In genomic region chr9:133777111-133777791, GRCh38 we compare ENCODE assay signal across 25 cellular contexts. TPM values are rescaled to one million over a fixed set of nuclear protein-coding genes. Genes with fewer than 3 reads are reported as not detected.
"Had no signal": no experiment of that assay in that cellular context is flagged by ENCODE, and none has a peak within 500 bp of the region (broad histone marks: within the 10 kb centered on the region; RNA-seq: fewer than 3 reads in every experiment).

No MANE protein-coding gene starts in this region.

- H3K27me3 Mint-ChIP-seq: activated CD4-positive, alpha-beta T cell treated with anti-CD3 and anti-CD28 coated beads, Interleukin-2, amount 10 ng/mL, durations not matched to agents 7 days and 5 days; activated CD8-positive, alpha-beta memory T cell treated with anti-CD3 and anti-CD28 coated beads, Interleukin-2, amount 10 ng/mL, durations not matched to agents 7 days and 5 days; activated CD8-positive, alpha-beta T cell treated with anti-CD3 and anti-CD28 coated beads for 36 hours; activated naive CD8-positive, alpha-beta T cell treated with anti-CD3 and anti-CD28 coated beads, Interleukin-2, amount 50 U/mL, for 24 hours; brain; memory B cell; naive B cell; T-cell had no signal

- H3K4me1 Mint-ChIP-seq: activated CD4-positive, alpha-beta T cell treated with anti-CD3 and anti-CD28 coated beads, Interleukin-2, amount 10 ng/mL, durations not matched to agents 7 days and 5 days; activated CD8-positive, alpha-beta memory T cell treated with anti-CD3 and anti-CD28 coated beads, Interleukin-2, amount 10 ng/mL, durations not matched to agents 7 days and 5 days; activated naive CD8-positive, alpha-beta T cell treated with anti-CD3 and anti-CD28 coated beads, Interleukin-2, amount 50 U/mL, for 24 hours; brain; T-cell had no signal

- H3K27ac Mint-ChIP-seq: activated CD4-positive, alpha-beta T cell treated with anti-CD3 and anti-CD28 coated beads, Interleukin-2, amount 10 ng/mL, durations not matched to agents 7 days and 5 days; activated CD8-positive, alpha-beta memory T cell treated with anti-CD3 and anti-CD28 coated beads, Interleukin-2, amount 10 ng/mL, durations not matched to agents 7 days and 5 days; activated CD8-positive, alpha-beta T cell treated with anti-CD3 and anti-CD28 coated beads for 36 hours; activated naive CD8-positive, alpha-beta T cell treated with anti-CD3 and anti-CD28 coated beads, Interleukin-2, amount 50 U/mL, for 24 hours; memory B cell; naive B cell; T-cell; T-helper 2 cell treated with Interferon-gamma antibody and Interleukin-4, amounts not matched to agents 5 μg/mL and 100 μg/mL, for 36 hours had no signal

- H3K4me3 ChIP-seq: colonic mucosa, thyroid gland, upper lobe of right lung had no signal

- H3K9me3 Mint-ChIP-seq: activated CD8-positive, alpha-beta T cell treated with anti-CD3 and anti-CD28 coated beads for 36 hours; activated naive CD8-positive, alpha-beta T cell treated with anti-CD3 and anti-CD28 coated beads, Interleukin-2, amount 50 U/mL, for 24 hours; brain; memory B cell; T-helper 2 cell treated with Interferon-gamma antibody and Interleukin-4, amounts not matched to agents 5 μg/mL and 100 μg/mL, for 36 hours had no signal

- H3K27ac ChIP-seq: colonic mucosa, epithelial cell of prostate, thyroid gland, upper lobe of right lung, WERI-Rb-1 had no signal

- H3K4me3 Mint-ChIP-seq: activated CD4-positive, alpha-beta T cell treated with anti-CD3 and anti-CD28 coated beads, Interleukin-2, amount 10 ng/mL, durations not matched to agents 7 days and 5 days; activated CD8-positive, alpha-beta memory T cell treated with anti-CD3 and anti-CD28 coated beads, Interleukin-2, amount 10 ng/mL, durations not matched to agents 7 days and 5 days; activated CD8-positive, alpha-beta T cell treated with anti-CD3 and anti-CD28 coated beads for 36 hours; activated naive CD8-positive, alpha-beta T cell treated with anti-CD3 and anti-CD28 coated beads, Interleukin-2, amount 50 U/mL, for 24 hours; brain; memory B cell; naive B cell; T-cell; T-helper 2 cell treated with Interferon-gamma antibody and Interleukin-4, amounts not matched to agents 5 μg/mL and 100 μg/mL, for 36 hours had no signal

- H3K36me3 ChIP-seq: colonic mucosa had no signal

- DNase-seq: activated CD4-positive, alpha-beta T cell treated with anti-CD3 and anti-CD28 coated beads, Interleukin-2, amount 10 ng/mL, durations not matched to agents 7 days and 5 days; activated CD4-positive, CD25-positive, alpha-beta regulatory T cell treated with anti-CD3 and anti-CD28 coated beads, Interleukin-2, amount 50 U/mL, for 72 hours; activated CD8-positive, alpha-beta memory T cell treated with anti-CD3 and anti-CD28 coated beads, Interleukin-2, amount 10 ng/mL, durations not matched to agents 7 days and 5 days; activated CD8-positive, alpha-beta T cell treated with anti-CD3 and anti-CD28 coated beads for 36 hours; activated effector memory CD4-positive, alpha-beta T cell treated with anti-CD3 and anti-CD28 coated beads, Interleukin-2, amount 50 U/mL, for 16 hours; activated naive CD4-positive, alpha-beta T cell treated with anti-CD3 and anti-CD28 coated beads, Interleukin-2, amount 50 U/mL, for 16 hours; activated naive CD8-positive, alpha-beta T cell treated with anti-CD3 and anti-CD28 coated beads, Interleukin-2, amount 50 U/mL, for 24 hours; activated T-cell treated with anti-CD3 and anti-CD28 coated beads for 4 hours; anterior cingulate cortex; caudate nucleus; colonic mucosa; naive B cell; nucleus accumbens; stimulated activated CD4-positive, alpha-beta T cell treated with anti-CD3 and anti-CD28 coated beads, Interleukin-12 subunit alpha, Interleukin-12 subunit beta, amount 100 ng/mL, for 4 hours; stimulated activated CD4-positive, alpha-beta T cell treated with anti-CD3 and anti-CD28 coated beads, Interleukin-4, amount 100 ng/mL, for 4 hours; stimulated activated naive CD8-positive, alpha-beta T cell treated with anti-CD3 and anti-CD28 coated beads, Interleukin-15, Interleukin-2, amounts not matched to agents 100 U/mL and 50 U/mL, for 24 hours; T-cell; thyroid gland; upper lobe of right lung; WERI-Rb-1 had no signal

- H3K27me3 ChIP-seq: colonic mucosa, thyroid gland, upper lobe of right lung had no signal

- ATAC-seq: activated CD8-positive, alpha-beta memory T cell treated with anti-CD3 and anti-CD28 coated beads, Interleukin-2, amount 10 ng/mL, durations not matched to agents 7 days and 5 days; activated CD8-positive, alpha-beta T cell treated with anti-CD3 and anti-CD28 coated beads for 36 hours; activated naive CD8-positive, alpha-beta T cell treated with anti-CD3 and anti-CD28 coated beads, Interleukin-2, amount 50 U/mL, for 24 hours; stimulated activated naive CD8-positive, alpha-beta T cell treated with anti-CD3 and anti-CD28 coated beads, Interleukin-15, Interleukin-2, amounts not matched to agents 100 U/mL and 50 U/mL, for 24 hours; T-cell; upper lobe of right lung had no signal

- H3K36me3 Mint-ChIP-seq: activated CD8-positive, alpha-beta memory T cell treated with anti-CD3 and anti-CD28 coated beads, Interleukin-2, amount 10 ng/mL, durations not matched to agents 7 days and 5 days had no signal

- H3K4me1 ChIP-seq: colonic mucosa, thyroid gland, upper lobe of right lung had no signal

- H3K9me3 ChIP-seq: colonic mucosa, thyroid gland, upper lobe of right lung had no signal

RNA-seq across cellular contexts. Expression of gene SARDH, which starts 39.1 kb away (rescaled TPM):
- polyA plus RNA-seq: neural cell had no signal
